In genomic region chr3:151819910-151820309, GRCh38 we compare ENCODE assay signal across 37 cellular contexts. TPM values are rescaled to one million over a fixed set of nuclear protein-coding genes. Genes with fewer than 3 reads are reported as not detected.
"Had no signal": no experiment of that assay in that cellular context is flagged by ENCODE, and none has a peak within 500 bp of the region (broad histone marks: within the 10 kb centered on the region; RNA-seq: fewer than 3 reads in every experiment).

No MANE protein-coding gene starts in this region.

- H3K9me3 ChIP-seq: MG63 had no signal

- H3K36me3 ChIP-seq: MG63 had no signal

- H3K4me3 ChIP-seq: MG63 had no signal

- DNase-seq: Karpas-422, Kasumi-1, MG63, MM.1S, MV-4-11, NCI-H1048, NCI-H1092, NCI-H1092 treated with DMSO at 0.1 percent for 48 hours, NCI-H1105, NCI-H1105 treated with DMSO at 0.1 percent for 48 hours, NCI-H1417, NCI-H1417 treated with DMSO at 0.1 percent for 48 hours, NCI-H1436, NCI-H1436 treated with DMSO at 0.1 percent for 48 hours, NCI-H146, NCI-H1694, NCI-H1694 treated with DMSO at 0.1 percent for 48 hours, NCI-H187, NCI-H187 treated with DMSO at 0.1 percent for 48 hours, NCI-H1930, NCI-H2029, NCI-H2029 treated with DMSO at 0.1 percent for 48 hours, NCI-H2081, NCI-H2081 treated with DMSO at 0.1 percent for 48 hours, NCI-H2107, NCI-H2171, NCI-H2171 treated with DMSO at 0.1 percent for 48 hours, NCI-H2227 treated with DMSO at 0.1 percent for 48 hours, NCI-H226, NCI-H345, NCI-H446, NCI-H446 treated with DMSO at 0.1 percent for 48 hours, NCI-H510A, NCI-H510A treated with DMSO at 0.1 percent for 48 hours had no signal

- H3K27me3 ChIP-seq: MG63 had no signal

- H3K9ac ChIP-seq: KMS-11 had no signal

- H3K27ac ChIP-seq: KMS-11 had no signal

- H3K4me2 ChIP-seq: KMS-11 had no signal

RNA-seq across cellular contexts. Expression of gene AADAC, which starts 6.0 kb away (rescaled TPM):
- total RNA-seq: LHCN-M2, MCF 10A had no signal

RNA-seq across cellular contexts. Expression of gene SUCNR1, which starts 53.5 kb away (rescaled TPM):
- total RNA-seq: LHCN-M2, MCF 10A had no signal
